Comparison of ENCODE assay signal across 20 cellular contexts in genomic region chr10:18145652-18146051, GRCh38. TPM values are rescaled to one million over a fixed set of nuclear protein-coding genes. Genes with fewer than 3 reads are reported as not detected.
A peak's percentile ranks its signal among the peaks of the same experiment; 100 is the strongest.
DNase-seq lines count a peak whose midpoint lies in the region; ATAC-seq and TF ChIP-seq lines count a peak whose summit lies in the region.
"Had no signal": no experiment of that assay in that cellular context is flagged by ENCODE, and none has a peak within 500 bp of the region (broad histone marks: within the 10 kb centered on the region; RNA-seq: fewer than 3 reads in every experiment).

No MANE protein-coding gene starts in this region.

- no peaks in the 10 kb centered on the region for H3K9me3 ChIP-seq in SK-N-MC (ENCODE audit: low read depth, low read length)

- H3K4me3 Mint-ChIP-seq in progenitor cell of endocrine pancreas (ENCODE audit: low read depth) = no peak overlapping the region
- H3K4me3 Mint-ChIP-seq: nephron progenitor cell had no signal

- H3K27ac Mint-ChIP-seq in progenitor cell of endocrine pancreas = no peak overlapping the region
- H3K27ac Mint-ChIP-seq: nephron progenitor cell had no signal

- ATAC-seq in sciatic nerve (peak; percentile 68), HG02623 (IDR thresholded peaks at IDR 0.05; ENCODE audit: unreplicated experiment) (no peak), GM19452 (IDR thresholded peaks at IDR 0.05; ENCODE audit: unreplicated experiment) (no peak)
- ATAC-seq: PC-3 had no signal

- peak overlapping the region; percentile 79; the same call in 1 of the 2 replicates for H3K27ac ChIP-seq in SK-N-MC

- peaks cover 27% of the 10 kb centered on the region for H3K27me3 Mint-ChIP-seq in progenitor cell of endocrine pancreas

- H3K4me3 ChIP-seq in SK-N-MC (no peak overlapping the region), fibroblast of pulmonary artery (replicated peaks; ENCODE audit: low read depth, low read length) (no peak overlapping the region)
- H3K4me3 ChIP-seq: BLaER1 treated with 17β-estradiol and CSF1 and Interleukin-3, amounts not matched to agents 10 nM and 100 nM; lung had no signal

- no peak overlapping the region for H3K9ac ChIP-seq in SK-N-MC (ENCODE audit: insufficient read length)
- H3K9ac ChIP-seq: BLaER1 treated with 17β-estradiol and CSF1 and Interleukin-3, amounts not matched to agents 10 nM and 100 nM had no signal

- no peak for TF ChIP-seq CTCF in fibroblast of pulmonary artery (IDR thresholded peaks at IDR 0.05; ENCODE audit: low read length, missing control alignments)
- no peak for TF ChIP-seq CTCF in progenitor cell of endocrine pancreas (IDR thresholded peaks at IDR 0.05; ENCODE audit: unreplicated experiment)

- no peaks in the 10 kb centered on the region for H3K9me3 Mint-ChIP-seq in progenitor cell of endocrine pancreas (ENCODE audit: low read depth)
- H3K9me3 Mint-ChIP-seq: nephron progenitor cell had no signal

- H3K4me1 Mint-ChIP-seq in progenitor cell of endocrine pancreas (ENCODE audit: low read depth) = peaks cover 10% of the 10 kb centered on the region

- intact Hi-C loops in sciatic nerve (cut with DNase I) = no loop called here

- no peaks in the 10 kb centered on the region for H3K36me3 Mint-ChIP-seq in progenitor cell of endocrine pancreas (ENCODE audit: insufficient read depth)
- H3K36me3 Mint-ChIP-seq: brain had no signal

- DNase-seq in Ammon's horn (ENCODE audit: low spot score) = peak; percentile 10
- DNase-seq in SK-N-MC (ENCODE audit: low read depth, low spot score) = no peak
- DNase-seq in fibroblast of pulmonary artery (ENCODE audit: low read depth) = peak; percentile 69
- no peak for DNase-seq in sciatic nerve (ENCODE audit: low spot score)
- no peak for DNase-seq in progenitor cell of endocrine pancreas (ENCODE audit: low spot score, unreplicated experiment)
- DNase-seq: activated CD8-positive, alpha-beta memory T cell treated with anti-CD3 and anti-CD28 coated beads, Interleukin-2, amount 50 U/mL, for 48 hours; activated naive CD4-positive, alpha-beta T cell treated with Interleukin-2 at 50 U/mL for 16 hours; NCI-H2029; NCI-H526 treated with DMSO at 0.1 percent for 48 hours; nephron progenitor cell; PC-3; stimulated activated CD4-positive, alpha-beta T cell treated with anti-CD3 and anti-CD28 coated beads, Interleukin-1b, Interleukin-23, amount 100 ng/mL, for 48 hours; T1000 had no signal

- H3K36me3 ChIP-seq in SK-N-MC (ENCODE audit: insufficient read depth, low read length) = no peaks in the 10 kb centered on the region
- H3K36me3 ChIP-seq: BLaER1 treated with 17β-estradiol and CSF1 and Interleukin-3, amounts not matched to agents 10 nM and 100 nM had no signal

RNA-seq across cellular contexts. Expression of gene CACNB2, which starts 5.4 kb away (rescaled TPM):
- total RNA-seq in sciatic nerve (1.2 TPM), progenitor cell of endocrine pancreas (4.9 and 6.5 TPM in 2 replicates)
- total RNA-seq: renal cortical epithelial cell, SK-MEL-5 had no signal

Comparison
In these comparisons a context has a peak if more than half of its experiments do, and no peak if none do; other contexts are left out.
1. DNase-seq: peak in Ammon's horn (single experiment) and fibroblast of pulmonary artery (single experiment); none in SK-N-MC (single experiment), sciatic nerve (single experiment) and progenitor cell of endocrine pancreas (single experiment).